ENCODE assay signal across 10 cellular contexts in genomic region chr1:24927886-24928630, GRCh38. TPM values are rescaled to one million over a fixed set of nuclear protein-coding genes. Genes with fewer than 3 reads are reported as not detected.
A peak's percentile ranks its signal among the peaks of the same experiment; 100 is the strongest.
DNase-seq lines count a peak whose midpoint lies in the region; FAIRE-seq and TF ChIP-seq lines count a peak whose summit lies in the region.
"Had no signal": no experiment of that assay in that cellular context is flagged by ENCODE, and none has a peak within 500 bp of the region (broad histone marks: within the 10 kb centered on the region; RNA-seq: fewer than 3 reads in every experiment).

No MANE protein-coding gene starts in this region.

- H3K9me3 ChIP-seq in NT2/D1 (ENCODE audit: insufficient read depth, low read length) (no peaks in the 10 kb centered on the region), endodermal cell (ENCODE audit: control insufficient read depth, low read length) (no peaks in the 10 kb centered on the region), BE2C (no peaks in the 10 kb centered on the region)

- TF ChIP-seq CTCF in endodermal cell (conservative IDR thresholded peaks at IDR 0.05): no peak
- TF ChIP-seq CTCF in BE2C (IDR thresholded peaks at IDR 0.05; ENCODE audit: low read depth, low read length): no peak

- H3K27me3 ChIP-seq in NT2/D1 (ENCODE audit: insufficient read depth, insufficient read length): peaks cover 52% of the 10 kb centered on the region
- peaks cover 79% of the 10 kb centered on the region for H3K27me3 ChIP-seq in endodermal cell (ENCODE audit: control insufficient read depth, insufficient read depth, low read length, poor library complexity, severe bottlenecking)
- H3K27me3 ChIP-seq in BE2C: peaks cover 83% of the 10 kb centered on the region

- no peaks in the 10 kb centered on the region for H3K9me3 Mint-ChIP-seq in T-helper 1 cell treated with Interleukin-12 subunit alpha and Interleukin-12 subunit beta and Interleukin-4 antibody, amounts not matched to agents 30 μg/mL and 1 μg/mL, for 36 hours
- H3K9me3 Mint-ChIP-seq in endodermal cell: no peaks in the 10 kb centered on the region

- no peak overlapping the region for H3K27ac ChIP-seq in endodermal cell (ENCODE audit: low read depth, low read length)

- peaks cover 54% of the 10 kb centered on the region for H3K4me1 Mint-ChIP-seq in T-helper 1 cell treated with Interleukin-12 subunit alpha and Interleukin-12 subunit beta and Interleukin-4 antibody, amounts not matched to agents 30 μg/mL and 1 μg/mL, for 36 hours (ENCODE audit: low read depth)
- peaks cover 21% of the 10 kb centered on the region for H3K4me1 Mint-ChIP-seq in endodermal cell

- peaks cover 34% of the 10 kb centered on the region for H3K4me1 ChIP-seq in NT2/D1 (ENCODE audit: insufficient read depth, insufficient read length)
- peaks cover 4% of the 10 kb centered on the region for H3K4me1 ChIP-seq in endodermal cell (ENCODE audit: control insufficient read depth, insufficient read depth, low read length)
- H3K4me1 ChIP-seq in BE2C: no peaks in the 10 kb centered on the region

- H3K4me3 ChIP-seq in NT2/D1 (ENCODE audit: insufficient read length, low read depth): peak overlapping the region; percentile 75
- H3K4me3 ChIP-seq in endodermal cell (ENCODE audit: low read length): no peak overlapping the region
- H3K4me3 ChIP-seq in skeletal muscle cell (ENCODE audit: low read depth, low read length): peak overlapping the region; percentile 33
- no peak overlapping the region for H3K4me3 ChIP-seq in BE2C (ENCODE audit: low read depth, low read length)

- FAIRE-seq in RCC 7860 (lab: Jason Lieb, UNC): no peak

- 29 to 42% methylated on average over 8 to 14 of the region's 14 CpGs for WGBS in endodermal cell (ENCODE audit: insufficient coverage in 1 of 2, insufficient read length in 1 of 2), 2 experiments

- H3K4me3 Mint-ChIP-seq in T-helper 1 cell treated with Interleukin-12 subunit alpha and Interleukin-12 subunit beta and Interleukin-4 antibody, amounts not matched to agents 30 μg/mL and 1 μg/mL, for 36 hours: peak overlapping the region; percentile 94
- H3K4me3 Mint-ChIP-seq in endodermal cell: peak overlapping the region; percentile 47

- H3K9ac ChIP-seq in NT2/D1 (ENCODE audit: insufficient read length, low read depth) (peak overlapping the region; percentile 86), endodermal cell (ENCODE audit: extremely low read depth, low read length, poor library complexity, severe bottlenecking) (no peak overlapping the region)

- DNase-seq in T-helper 1 cell (no peak), NT2/D1 (ENCODE audit: low read depth, low spot score) (no peak), endodermal cell (no peak), skeletal muscle cell (ENCODE audit: low read depth) (no peak), BE2C (no peak), RCC 7860 (ENCODE audit: low spot score) (no peak), foreskin melanocyte (no peak)
- DNase-seq: NCI-H69 had no signal

- H3K27me3 Mint-ChIP-seq in T-helper 1 cell treated with Interleukin-12 subunit alpha and Interleukin-12 subunit beta and Interleukin-4 antibody, amounts not matched to agents 30 μg/mL and 1 μg/mL, for 36 hours (ENCODE audit: low read depth): no peaks in the 10 kb centered on the region
- peaks cover 68% of the 10 kb centered on the region for H3K27me3 Mint-ChIP-seq in endodermal cell (ENCODE audit: insufficient read depth)

- peaks cover 56% of the 10 kb centered on the region for H3K36me3 Mint-ChIP-seq in T-helper 1 cell treated with Interleukin-12 subunit alpha and Interleukin-12 subunit beta and Interleukin-4 antibody, amounts not matched to agents 30 μg/mL and 1 μg/mL, for 36 hours (ENCODE audit: low read depth)
- H3K36me3 Mint-ChIP-seq in endodermal cell (ENCODE audit: low read depth): no peaks in the 10 kb centered on the region

- H3K27ac Mint-ChIP-seq in T-helper 1 cell treated with Interleukin-12 subunit alpha and Interleukin-12 subunit beta and Interleukin-4 antibody, amounts not matched to agents 30 μg/mL and 1 μg/mL, for 36 hours: peak overlapping the region; percentile 88
- no peak overlapping the region for H3K27ac Mint-ChIP-seq in endodermal cell

- H3K36me3 ChIP-seq in NT2/D1 (ENCODE audit: insufficient read depth, insufficient read length, low read length): peaks cover 40% of the 10 kb centered on the region
- H3K36me3 ChIP-seq in endodermal cell (ENCODE audit: control insufficient read depth, insufficient read depth, low read length): no peaks in the 10 kb centered on the region
- H3K36me3 ChIP-seq in BE2C: no peaks in the 10 kb centered on the region

RNA-seq across cellular contexts. Expression of gene RUNX3, which starts 2.0 kb away (rescaled TPM):
- under 1 TPM; 0.24 to 0.31 TPM for total RNA-seq in endodermal cell
- 0.14 TPM for polyA plus RNA-seq in endodermal cell (2013, experiment 1 of 2)
- polyA plus RNA-seq in endodermal cell (2013, experiment 2 of 2): 0.17 TPM
- not detected for polyA plus RNA-seq in BE2C (2012; ENCODE audit: insufficient read depth, insufficient read length, low read depth)
- polyA plus RNA-seq: AG04450 had no signal

Comparison
In these comparisons a context has a peak if more than half of its experiments do, and no peak if none do; other contexts are left out.
1. H3K4me3 ChIP-seq: peak in NT2/D1 (single experiment) and skeletal muscle cell (single experiment); none in endodermal cell (single experiment) and BE2C (single experiment).